16 cellular contexts compared by ENCODE assay signal in the genomic region with DNA sequence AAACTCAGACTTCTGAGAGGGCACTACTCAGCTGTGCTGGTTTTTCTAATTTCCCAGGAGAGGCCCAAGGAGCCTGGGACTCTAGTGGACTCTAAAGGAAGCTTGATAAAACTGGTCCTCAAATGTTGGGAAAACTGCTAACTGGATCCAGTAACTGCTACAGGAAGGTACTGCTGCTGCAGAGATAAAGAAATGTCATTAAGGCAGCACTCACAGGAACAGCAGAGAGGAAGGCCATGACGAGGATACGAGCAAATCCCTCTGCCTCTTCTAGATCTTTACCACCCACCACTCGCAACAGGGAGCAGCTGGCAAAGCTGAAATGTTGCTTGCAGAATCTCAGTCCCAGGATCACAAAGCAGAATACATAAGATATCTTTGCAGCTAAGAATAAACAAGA.
"Had no signal": no experiment of that assay in that cellular context is flagged by ENCODE, and none has a peak within 500 bp of the region (broad histone marks: within the 10 kb centered on the region; RNA-seq: fewer than 3 reads in every experiment).

No MANE protein-coding gene starts in this region.

- H3K4me2 ChIP-seq: neural progenitor cell had no signal

- H3K9me3 ChIP-seq: thyroid gland, upper lobe of right lung had no signal

- H3K27ac ChIP-seq: foreskin keratinocyte, neural progenitor cell, thyroid gland, upper lobe of right lung had no signal

- H3K4me1 ChIP-seq: foreskin keratinocyte, neural progenitor cell, thyroid gland, upper lobe of right lung had no signal

- H3K27me3 ChIP-seq: neural progenitor cell, thyroid gland, upper lobe of right lung had no signal

- DNase-seq: activated CD4-positive, alpha-beta memory T cell treated with anti-CD3 and anti-CD28 coated beads for 36 hours; activated CD4-positive, alpha-beta T cell treated with anti-CD3 and anti-CD28 coated beads for 4 hours; activated CD4-positive, CD25-positive, alpha-beta regulatory T cell; activated gamma-delta T cell; activated naive CD4-positive, alpha-beta T cell treated with anti-CD3 and anti-CD28 coated beads, Interleukin-2, amount 50 U/mL, for 16 hours; activated naive CD8-positive, alpha-beta T cell treated with anti-CD3 and anti-CD28 coated beads, Interleukin-2, amount 50 U/mL, for 24 hours; foreskin keratinocyte; hypothalamus; left colon; naive B cell; stimulated activated CD4-positive, alpha-beta T cell treated with anti-CD3 and anti-CD28 coated beads, Interleukin-1b, Interleukin-23, amount 100 ng/mL, for 48 hours; substantia nigra; T-helper 1 cell; thyroid gland; upper lobe of right lung had no signal

- H3K9ac ChIP-seq: neural progenitor cell had no signal

- H3K36me3 ChIP-seq: neural progenitor cell, thyroid gland, upper lobe of right lung had no signal

- H3K4me3 ChIP-seq: neural progenitor cell, thyroid gland, upper lobe of right lung had no signal

- H2AFZ ChIP-seq: neural progenitor cell had no signal
